Comparison of ENCODE assay signal across 2 cellular contexts in genomic region chr17:78524870-78525510, GRCh38.
TF ChIP-seq lines count a peak whose summit lies in the region.

No MANE protein-coding gene starts in this region.

TF ChIP-seq in HEK293, 187 proteins besides CTCF, POLR2A, EP300 and RAD21 (continued from another document):
- TF ChIP-seq, protein P1, sequence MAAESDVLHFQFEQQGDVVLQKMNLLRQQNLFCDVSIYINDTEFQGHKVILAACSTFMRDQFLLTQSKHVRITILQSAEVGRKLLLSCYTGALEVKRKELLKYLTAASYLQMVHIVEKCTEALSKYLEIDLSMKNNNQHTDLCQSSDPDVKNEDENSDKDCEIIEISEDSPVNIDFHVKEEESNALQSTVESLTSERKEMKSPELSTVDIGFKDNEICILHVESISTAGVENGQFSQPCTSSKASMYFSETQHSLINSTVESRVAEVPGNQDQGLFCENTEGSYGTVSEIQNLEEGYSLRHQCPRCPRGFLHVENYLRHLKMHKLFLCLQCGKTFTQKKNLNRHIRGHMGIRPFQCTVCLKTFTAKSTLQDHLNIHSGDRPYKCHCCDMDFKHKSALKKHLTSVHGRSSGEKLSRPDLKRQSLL (tag by site-specific recombination; IDR thresholded peaks at IDR 0.05), result no peak
- TF ChIP-seq, protein P2, sequence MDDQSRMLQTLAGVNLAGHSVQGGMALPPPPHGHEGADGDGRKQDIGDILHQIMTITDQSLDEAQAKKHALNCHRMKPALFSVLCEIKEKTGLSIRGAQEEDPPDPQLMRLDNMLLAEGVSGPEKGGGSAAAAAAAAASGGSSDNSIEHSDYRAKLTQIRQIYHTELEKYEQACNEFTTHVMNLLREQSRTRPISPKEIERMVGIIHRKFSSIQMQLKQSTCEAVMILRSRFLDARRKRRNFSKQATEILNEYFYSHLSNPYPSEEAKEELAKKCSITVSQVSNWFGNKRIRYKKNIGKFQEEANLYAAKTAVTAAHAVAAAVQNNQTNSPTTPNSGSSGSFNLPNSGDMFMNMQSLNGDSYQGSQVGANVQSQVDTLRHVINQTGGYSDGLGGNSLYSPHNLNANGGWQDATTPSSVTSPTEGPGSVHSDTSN (CRISPR knock-in tag; IDR thresholded peaks at IDR 0.05), result no peak
- TF ChIP-seq, protein P3, sequence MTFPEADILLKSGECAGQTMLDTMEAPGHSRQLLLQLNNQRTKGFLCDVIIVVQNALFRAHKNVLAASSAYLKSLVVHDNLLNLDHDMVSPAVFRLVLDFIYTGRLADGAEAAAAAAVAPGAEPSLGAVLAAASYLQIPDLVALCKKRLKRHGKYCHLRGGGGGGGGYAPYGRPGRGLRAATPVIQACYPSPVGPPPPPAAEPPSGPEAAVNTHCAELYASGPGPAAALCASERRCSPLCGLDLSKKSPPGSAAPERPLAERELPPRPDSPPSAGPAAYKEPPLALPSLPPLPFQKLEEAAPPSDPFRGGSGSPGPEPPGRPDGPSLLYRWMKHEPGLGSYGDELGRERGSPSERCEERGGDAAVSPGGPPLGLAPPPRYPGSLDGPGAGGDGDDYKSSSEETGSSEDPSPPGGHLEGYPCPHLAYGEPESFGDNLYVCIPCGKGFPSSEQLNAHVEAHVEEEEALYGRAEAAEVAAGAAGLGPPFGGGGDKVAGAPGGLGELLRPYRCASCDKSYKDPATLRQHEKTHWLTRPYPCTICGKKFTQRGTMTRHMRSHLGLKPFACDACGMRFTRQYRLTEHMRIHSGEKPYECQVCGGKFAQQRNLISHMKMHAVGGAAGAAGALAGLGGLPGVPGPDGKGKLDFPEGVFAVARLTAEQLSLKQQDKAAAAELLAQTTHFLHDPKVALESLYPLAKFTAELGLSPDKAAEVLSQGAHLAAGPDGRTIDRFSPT (tag by site-specific recombination; IDR thresholded peaks at IDR 0.05), result no peak
- TF ChIP-seq ZNF394 (tag by site-specific recombination; IDR thresholded peaks at IDR 0.05; ENCODE audit: borderline replicate concordance), result no peak
- TF ChIP-seq ZNF324 (tag by site-specific recombination; IDR thresholded peaks at IDR 0.05), result no peak
- no peak for TF ChIP-seq ZNF138 (tag by site-specific recombination; IDR thresholded peaks at IDR 0.05; ENCODE audit: borderline replicate concordance)
- peak; percentile 38; the same call in 1 of the 2 replicates for TF ChIP-seq ZFHX2 (tag by site-specific recombination; conservative IDR thresholded peaks at IDR 0.05)
- no peak for TF ChIP-seq ZBTB1 (tag by site-specific recombination; IDR thresholded peaks at IDR 0.05)

TF ChIP-seq in WTC11, 78 proteins besides CTCF, POLR2A, EP300 and RAD21 (continued from another document):
- TF ChIP-seq, protein P4, sequence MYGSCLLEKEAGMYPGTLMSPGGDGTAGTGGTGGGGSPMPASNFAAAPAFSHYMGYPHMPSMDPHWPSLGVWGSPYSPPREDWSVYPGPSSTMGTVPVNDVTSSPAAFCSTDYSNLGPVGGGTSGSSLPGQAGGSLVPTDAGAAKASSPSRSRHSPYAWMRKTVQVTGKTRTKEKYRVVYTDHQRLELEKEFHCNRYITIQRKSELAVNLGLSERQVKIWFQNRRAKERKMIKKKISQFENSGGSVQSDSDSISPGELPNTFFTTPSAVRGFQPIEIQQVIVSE (CRISPR knock-in tag; IDR thresholded peaks at IDR 0.05; ENCODE audit: borderline replicate concordance), result no peak
TF ChIP-seq in WTC11: peak in this region for 0.
